Comparison of ENCODE assay signal across 9 cellular contexts in genomic region chrX:89871662-89872061, GRCh38. TPM values are rescaled to one million over a fixed set of nuclear protein-coding genes. Genes with fewer than 3 reads are reported as not detected.
DNase-seq lines count a peak whose midpoint lies in the region; ATAC-seq, FAIRE-seq and TF ChIP-seq lines count a peak whose summit lies in the region.
"Not testable (repeated sequence)": the region's sequence is repeated elsewhere in the genome, so short reads cannot be mapped to it uniquely, and the experiment has no call there.
"Had no signal": no experiment of that assay in that cellular context is flagged by ENCODE, and none has a peak within 500 bp of the region (broad histone marks: within the 10 kb centered on the region; RNA-seq: fewer than 3 reads in every experiment).

No MANE protein-coding gene starts in this region.

- not testable (repeated sequence) for H3K36me3 ChIP-seq in NT2/D1 (ENCODE audit: insufficient read depth, insufficient read length, low read length); neural progenitor cell

- FAIRE-seq in frontal cortex (lab: Jason Lieb, UNC), result peak; percentile 56

- H3K4me3 Mint-ChIP-seq in neural progenitor cell, result not testable (repeated sequence)

- not testable (repeated sequence) for H3K79me2 ChIP-seq in neural progenitor cell (ENCODE audit: low read depth)

- not testable (repeated sequence) for H3K4me1 Mint-ChIP-seq in neural progenitor cell

- not testable (repeated sequence) for H3K4me1 ChIP-seq in NT2/D1 (ENCODE audit: insufficient read depth, insufficient read length); neural progenitor cell

- not testable (repeated sequence) for H3K27me3 Mint-ChIP-seq in neural progenitor cell (ENCODE audit: insufficient read depth, low read depth)

- H3K9me3 ChIP-seq in NT2/D1 (ENCODE audit: insufficient read depth, low read length); neural progenitor cell (ENCODE audit: low read depth): not testable (repeated sequence)

- H3K4me3 ChIP-seq in NT2/D1 (ENCODE audit: insufficient read length, low read depth); neural progenitor cell: not testable (repeated sequence)

- not testable (repeated sequence) for H3K27ac ChIP-seq in neural progenitor cell

- not testable (repeated sequence) for H3K36me3 Mint-ChIP-seq in neural progenitor cell

- H2AFZ ChIP-seq in neural progenitor cell (replicated peaks), result peak overlapping the region; percentile 36

- peak; percentile 56 for TF ChIP-seq CTCF in neural progenitor cell (IDR thresholded peaks at IDR 0.05)

- H3K9me3 Mint-ChIP-seq in neural progenitor cell, result not testable (repeated sequence)

- in situ Hi-C loops in Caki2 (cut with HindIII; ENCODE audit: low pct_unique_long_range_greater_than_20kb, low sequenced_read_pairs), result not testable (repeated sequence)

- not testable (repeated sequence) for H3K27ac Mint-ChIP-seq in neural progenitor cell

- not testable (repeated sequence) for H3F3A ChIP-seq in neural progenitor cell (ENCODE audit: low read depth)

- not testable (repeated sequence) for H3K9ac ChIP-seq in NT2/D1 (ENCODE audit: insufficient read length, low read depth); neural progenitor cell

- H3K27me3 ChIP-seq in NT2/D1 (ENCODE audit: insufficient read depth, insufficient read length); neural progenitor cell: not testable (repeated sequence)

- peak; percentile 88 for ATAC-seq in GM18909 (IDR thresholded peaks at IDR 0.05; ENCODE audit: poor library complexity, unreplicated experiment)
- ATAC-seq in HG02870 (IDR thresholded peaks at IDR 0.05; ENCODE audit: unreplicated experiment), result peak; percentile 98

- not testable (repeated sequence) for H4K20me1 ChIP-seq in neural progenitor cell (ENCODE audit: low read depth)

- H3K4me2 ChIP-seq in neural progenitor cell, result not testable (repeated sequence)

- DNase-seq in Caki2 (ENCODE audit: low read depth) (peak; percentile 0), M059J (ENCODE audit: low read depth) (peak; percentile 0), NT2/D1 (ENCODE audit: low read depth, low spot score) (peak; percentile 16), neural progenitor cell (ENCODE audit: low spot score) (peak; percentile 61)
- DNase-seq in activated T-cell treated with anti-CD3 and anti-CD28 coated beads, Interleukin-2, amount 50 U/mL, for 48 hours, result peak; percentile 21
- DNase-seq in frontal cortex (ENCODE audit: low spot score in 2 of 2), result not testable (repeated sequence)

RNA-seq across cellular contexts. Expression of gene TGIF2LX, which starts 50.0 kb away (rescaled TPM):
- total RNA-seq in Caki2 (2014; rRNA removed; shearing (Covaris generic); ENCODE audit: low replicate concordance), result not detected in 2 replicates
- not detected in 2 replicates for total RNA-seq in M059J (2014; rRNA removed; shearing (Covaris generic))
- total RNA-seq in frontal cortex (not detected), neural progenitor cell (ENCODE audit: low replicate concordance) (not detected in 2 replicates)
- total RNA-seq: mesenteric fat pad had no signal
